ENCODE assay signal across 24 cellular contexts in genomic region chr12:89033062-89033461, GRCh38.
"Had no signal": no experiment of that assay in that cellular context is flagged by ENCODE, and none has a peak within 500 bp of the region (broad histone marks: within the 10 kb centered on the region; RNA-seq: fewer than 3 reads in every experiment).

No MANE protein-coding gene starts in this region.

- DNase-seq: activated CD4-positive, alpha-beta T cell treated with anti-CD3 and anti-CD28 coated beads for 4 hours; activated CD4-positive, alpha-beta T cell treated with anti-CD3 and anti-CD28 coated beads, Interleukin-2, amount 50 U/mL, for 4 hours; activated CD4-positive, CD25-positive, alpha-beta regulatory T cell; activated naive CD4-positive, alpha-beta T cell; activated T-cell treated with anti-CD3 and anti-CD28 coated beads, Interleukin-2, amount 50 U/mL, for 72 hours; brain microvascular endothelial cell; cerebellar nuclear complex; colonic mucosa; Karpas-422; MM.1S; NCI-H1105; NCI-H1436; NCI-H1694 treated with DMSO at 0.1 percent for 48 hours; NCI-H2029 treated with DMSO at 0.1 percent for 48 hours; NCI-H510A treated with DMSO at 0.1 percent for 48 hours; NCI-H69; PC-3; SHP77; SW 1271; T1000 had no signal

- H3K36me3 Mint-ChIP-seq: activated naive CD4-positive, alpha-beta T cell treated with anti-CD3 and anti-CD28 coated beads, Interleukin-2, amount 50 U/mL, for 24 hours; IgD-negative memory B cell had no signal

- H3K4me3 Mint-ChIP-seq: activated naive CD4-positive, alpha-beta T cell treated with anti-CD3 and anti-CD28 coated beads, Interleukin-2, amount 50 U/mL, for 24 hours; activated T-cell treated with anti-CD3 and anti-CD28 coated beads, Interleukin-2, amount 50 U/mL, for 72 hours; IgD-negative memory B cell; T-helper 1 cell treated with Interleukin-12 subunit alpha and Interleukin-12 subunit beta and Interleukin-4 antibody, amounts not matched to agents 30 μg/mL and 1 μg/mL, for 36 hours had no signal

- H3K4me1 Mint-ChIP-seq: IgD-negative memory B cell had no signal

- H3K9me3 Mint-ChIP-seq: activated naive CD4-positive, alpha-beta T cell treated with anti-CD3 and anti-CD28 coated beads, Interleukin-2, amount 50 U/mL, for 24 hours; IgD-negative memory B cell had no signal

- ATAC-seq: activated T-cell treated with anti-CD3 and anti-CD28 coated beads, Interleukin-2, amount 50 U/mL, for 72 hours; PC-3; SK-N-SH treated with all-trans-retinoic acid at 6 μM for 48 hours had no signal

- H3K27ac Mint-ChIP-seq: activated naive CD4-positive, alpha-beta T cell treated with anti-CD3 and anti-CD28 coated beads, Interleukin-2, amount 50 U/mL, for 24 hours; activated T-cell treated with anti-CD3 and anti-CD28 coated beads, Interleukin-2, amount 50 U/mL, for 72 hours; IgD-negative memory B cell; T-helper 1 cell treated with Interleukin-12 subunit alpha and Interleukin-12 subunit beta and Interleukin-4 antibody, amounts not matched to agents 30 μg/mL and 1 μg/mL, for 36 hours had no signal

- H3K27me3 Mint-ChIP-seq: activated naive CD4-positive, alpha-beta T cell treated with anti-CD3 and anti-CD28 coated beads, Interleukin-2, amount 50 U/mL, for 24 hours had no signal
